In genomic region chr16:28667480-28667879, GRCh38 we compare ENCODE assay signal across 4 cellular contexts. TPM values are rescaled to one million over a fixed set of nuclear protein-coding genes. Genes with fewer than 3 reads are reported as not detected.
"Had no signal": no experiment of that assay in that cellular context is flagged by ENCODE, and none has a peak within 500 bp of the region (broad histone marks: within the 10 kb centered on the region; RNA-seq: fewer than 3 reads in every experiment).

No MANE protein-coding gene starts in this region.

RNA-seq across cellular contexts. Expression of gene NPIPB8, which starts 29.6 kb away (rescaled TPM):
- total RNA-seq: HT1080, NCI-H460, Right ventricle myocardium superior, SJSA1 had no signal
